In genomic region chr18:56299740-56300139, GRCh38 we compare ENCODE assay signal across 24 cellular contexts.
A peak's percentile ranks its signal among the peaks of the same experiment; 100 is the strongest.
DNase-seq lines count a peak whose midpoint lies in the region; ATAC-seq, FAIRE-seq and TF ChIP-seq lines count a peak whose summit lies in the region.
"Had no signal": no experiment of that assay in that cellular context is flagged by ENCODE, and none has a peak within 500 bp of the region (broad histone marks: within the 10 kb centered on the region; RNA-seq: fewer than 3 reads in every experiment).

No MANE protein-coding gene starts in this region.

- no peak overlapping the region for H3K4me3 Mint-ChIP-seq in neural crest cell
- H3K4me3 Mint-ChIP-seq: CD14-positive monocyte; CD4-positive, alpha-beta T cell; CD8-positive, alpha-beta memory T cell; HFFc6 had no signal

- H2AFZ ChIP-seq in MM.1S (ENCODE audit: low read length) (no peak overlapping the region), PC-9 (peak overlapping the region; percentile 57; the same call in 1 of the 2 replicates)

- H3K36me3 Mint-ChIP-seq in neural crest cell (ENCODE audit: low read depth) = no peaks in the 10 kb centered on the region
- H3K36me3 Mint-ChIP-seq: CD14-positive monocyte; CD8-positive, alpha-beta memory T cell had no signal

- no peak overlapping the region for H3K4me3 ChIP-seq in A549
- H3K4me3 ChIP-seq in MM.1S (ENCODE audit: low read length) = no peak overlapping the region
- H3K4me3 ChIP-seq in PC-9 = no peak overlapping the region
- H3K4me3 ChIP-seq: BLaER1 treated with 17β-estradiol and CSF1 and Interleukin-3, amounts not matched to agents 10 nM and 100 nM; HAP-1 had no signal

- H3F3A ChIP-seq in MM.1S (ENCODE audit: insufficient read depth, low read length) (no peaks in the 10 kb centered on the region), PC-9 (ENCODE audit: insufficient read depth, low read depth) (peaks cover 14% of the 10 kb centered on the region)

- ATAC-seq in A549 (no peak), HG03159 (IDR thresholded peaks at IDR 0.05; ENCODE audit: unreplicated experiment) (no peak)

- BruUV-seq in PC-9 (replicated peaks; lab: Mats Ljungman, UMichigan) = no TSS peak

- H3K36me3 ChIP-seq in MM.1S (replicated peaks; ENCODE audit: insufficient read depth, low read length) (no peaks in the 10 kb centered on the region), PC-9 (ENCODE audit: low read depth) (no peaks in the 10 kb centered on the region)
- H3K36me3 ChIP-seq: BE2C; BLaER1 treated with 17β-estradiol and CSF1 and Interleukin-3, amounts not matched to agents 10 nM and 100 nM; HAP-1 had no signal

- H3K27ac ChIP-seq in A549 (peak overlapping the region; percentile 30 to 69; a peak in 3 of 6 replicates), MM.1S (ENCODE audit: low read length) (no peak overlapping the region), PC-9 (peak overlapping the region; percentile 84)
- H3K27ac ChIP-seq: 22Rv1; BLaER1 treated with 17β-estradiol and CSF1 and Interleukin-3, amounts not matched to agents 10 nM and 100 nM had no signal

- TF ChIP-seq EP300 in A549 (IDR thresholded peaks at IDR 0.05) = no peak

- intact Hi-C loops in PC-9 (cut with micrococcal nuclease; ENCODE audit: unreplicated experiment) = no loop called here

- peaks cover 7% of the 10 kb centered on the region for H3K9me3 Mint-ChIP-seq in neural crest cell
- H3K9me3 Mint-ChIP-seq: CD4-positive, alpha-beta T cell; CD8-positive, alpha-beta memory T cell; HFFc6 had no signal

- CTCF ChIA-PET in A549 (lab: Yijun Ruan, JAX) = interaction anchor here (0.7 to 1.0 kb wide), 3 partner anchors 8 to 388 kb away, joined by 3 to 4 read pairs (median 3); no protein-coding TSS in a partner anchor
- CTCF ChIA-PET in PC-9 (lab: Charles Lee) = no interaction called here

- TF ChIP-seq RAD21 in A549 (conservative IDR thresholded peaks at IDR 0.05 in 1 of 2, IDR thresholded peaks at IDR 0.05 in 1 of 2) = no peak

- no peaks in the 10 kb centered on the region for H3K27me3 Mint-ChIP-seq in neural crest cell (ENCODE audit: low read depth)
- H3K27me3 Mint-ChIP-seq: CD4-positive, alpha-beta T cell had no signal

- no peaks in the 10 kb centered on the region for H3K79me2 ChIP-seq in MM.1S (ENCODE audit: low read length)
- H3K79me2 ChIP-seq in PC-9 (ENCODE audit: low read depth) = no peaks in the 10 kb centered on the region

- POLR2A ChIA-PET in A549 (lab: Yijun Ruan, JAX) = no interaction called here
- POLR2A ChIA-PET in PC-9 (lab: Charles Lee; ENCODE audit: unreplicated experiment) = no interaction called here

- no peak for TF ChIP-seq POLR2A in A549 (IDR thresholded peaks at IDR 0.05; ENCODE audit: low read length)

- peaks cover 14% of the 10 kb centered on the region for H3K4me1 ChIP-seq in A549
- H3K4me1 ChIP-seq in MM.1S (ENCODE audit: low read length) = peaks cover 25% of the 10 kb centered on the region
- peaks cover 20% of the 10 kb centered on the region for H3K4me1 ChIP-seq in PC-9 (replicated peaks; ENCODE audit: insufficient read depth)
- H3K4me1 ChIP-seq: BE2C, HAP-1 had no signal

- H4K20me1 ChIP-seq in MM.1S (ENCODE audit: insufficient read depth, low read length) (no peaks in the 10 kb centered on the region), PC-9 (ENCODE audit: insufficient read depth) (no peaks in the 10 kb centered on the region)
- H4K20me1 ChIP-seq: BLaER1 treated with 17β-estradiol and CSF1 and Interleukin-3, amounts not matched to agents 10 nM and 100 nM had no signal

- H3K27me3 ChIP-seq in MM.1S (replicated peaks; ENCODE audit: insufficient read depth, low read length) = no peaks in the 10 kb centered on the region
- H3K27me3 ChIP-seq in PC-9 (ENCODE audit: insufficient read depth, low read depth) = no peaks in the 10 kb centered on the region
- H3K27me3 ChIP-seq: BE2C; BLaER1 treated with 17β-estradiol and CSF1 and Interleukin-3, amounts not matched to agents 10 nM and 100 nM had no signal

- no peak for FAIRE-seq in A549 (lab: Jason Lieb, UNC)
- FAIRE-seq: A204.1, GM12892, H54 had no signal

- peaks cover 4% of the 10 kb centered on the region for H3K4me1 Mint-ChIP-seq in neural crest cell

- H3K9ac ChIP-seq in MM.1S (ENCODE audit: low read length) = no peak overlapping the region
- H3K9ac ChIP-seq: BLaER1 treated with 17β-estradiol and CSF1 and Interleukin-3, amounts not matched to agents 10 nM and 100 nM had no signal

- DNase-seq in A549 (ENCODE audit: low read depth in 1 of 2, low spot score in 1 of 2) = no peak
- peak; percentile 58 for DNase-seq in MM.1S
- DNase-seq in PC-9 = peak in 1 of 2 experiments; percentile 54
- DNase-seq in neural crest cell (ENCODE audit: low read depth, low spot score) = no peak
- DNase-seq in NOMO-1 treated with DMSO at 0.1 percent for 48 hours (lab: John Stamatoyannopoulos, UW; ENCODE audit: unreplicated experiment) = no peak
- DNase-seq in SIG-M5 (lab: John Stamatoyannopoulos, UW) = no peak
- DNase-seq in NCI-H1417 treated with DMSO at 0.1 percent for 48 hours (lab: John Stamatoyannopoulos, UW) = no peak
- DNase-seq: ACHN; AML-193; BE2C; CD4-positive, alpha-beta T cell; CD8-positive, alpha-beta memory T cell; DMS79 treated with DMSO at 0.1 percent for 48 hours; GF-D8; GOT3 had no signal

- WGBS in A549 (ENCODE audit: missing lambda C conversion rate) = 43% methylated on average over 1 of the region's 1 CpG

- TF ChIP-seq CTCF in A549 (IDR thresholded peaks at IDR 0.05) (no peak), MM.1S (IDR thresholded peaks at IDR 0.05; ENCODE audit: low read length) (no peak), PC-9 (conservative IDR thresholded peaks at IDR 0.05) (no peak), neural crest cell (conservative IDR thresholded peaks at IDR 0.05) (no peak)

- H3K9me3 ChIP-seq in A549 (no peaks in the 10 kb centered on the region), MM.1S (replicated peaks; ENCODE audit: insufficient read depth, low read length) (no peaks in the 10 kb centered on the region), PC-9 (ENCODE audit: insufficient read depth, low read depth) (peaks cover 5% of the 10 kb centered on the region; the same call in 1 of the 2 replicates)
- H3K9me3 ChIP-seq: BE2C, HAP-1 had no signal

- H3K9me2 ChIP-seq in MM.1S (replicated peaks; ENCODE audit: insufficient read depth, low read length) = no peaks in the 10 kb centered on the region
- H3K9me2 ChIP-seq in PC-9 (ENCODE audit: insufficient read depth) = no peaks in the 10 kb centered on the region

- H3K27ac Mint-ChIP-seq in neural crest cell (ENCODE audit: unreplicated experiment) = peak overlapping the region; percentile 54
- H3K27ac Mint-ChIP-seq: CD14-positive monocyte; CD4-positive, alpha-beta T cell; CD8-positive, alpha-beta memory T cell; HFFc6 had no signal

- H3K4me2 ChIP-seq in A549 (peak overlapping the region; percentile 48), MM.1S (ENCODE audit: low read depth, low read length) (no peak overlapping the region; the same call in 1 of the 2 replicates), PC-9 (peak overlapping the region; percentile 52)

TF ChIP-seq in A549, 52 proteins besides CTCF, POLR2A, EP300 and RAD21:
- TF ChIP-seq CBX8 (IDR thresholded peaks at IDR 0.05) = no peak
- TF ChIP-seq NPAS2 (CRISPR knock-in tag; IDR thresholded peaks at IDR 0.05; ENCODE audit: borderline replicate concordance) = no peak
- no peak for TF ChIP-seq BHLHE40 (IDR thresholded peaks at IDR 0.05; ENCODE audit: low read depth, low read length)
- no peak for TF ChIP-seq KDM5A (IDR thresholded peaks at IDR 0.05)
- no peak for TF ChIP-seq TP53 (CRISPR knock-in tag; IDR thresholded peaks at IDR 0.05)
- TF ChIP-seq BCL3 (IDR thresholded peaks at IDR 0.05) = no peak
- no peak for TF ChIP-seq HEYL (CRISPR knock-in tag; IDR thresholded peaks at IDR 0.05)
- TF ChIP-seq CHD4 (IDR thresholded peaks at IDR 0.05; ENCODE audit: borderline replicate concordance) = no peak
- TF ChIP-seq TFCP2L1 (CRISPR knock-in tag; IDR thresholded peaks at IDR 0.05) = no peak
